12 cellular contexts compared by ENCODE assay signal in the genomic region with DNA sequence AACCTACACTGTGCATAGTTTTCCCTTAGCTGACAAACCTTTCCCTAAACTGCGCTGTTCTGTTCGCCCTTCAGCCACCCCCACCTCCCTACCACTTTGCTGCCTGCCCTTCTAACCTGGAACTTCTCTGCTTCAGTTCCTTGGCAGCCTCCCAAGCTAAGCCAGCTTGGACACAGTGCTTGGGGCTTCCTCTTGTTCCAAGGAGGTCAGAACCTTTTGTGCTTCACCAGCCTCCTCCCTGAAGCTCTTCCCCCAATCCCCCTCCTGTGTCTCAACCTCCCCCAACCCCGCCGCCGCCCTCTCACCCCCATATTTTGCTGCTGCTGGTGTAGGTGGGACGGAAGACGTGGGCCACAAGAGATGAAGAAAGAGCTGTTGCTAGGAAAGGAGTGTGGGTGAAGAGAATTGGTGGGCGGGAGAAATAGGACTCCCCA. TPM values are rescaled to one million over a fixed set of nuclear protein-coding genes. Genes with fewer than 3 reads are reported as not detected.
DNase-seq lines count a peak whose midpoint lies in the region; ATAC-seq and TF ChIP-seq lines count a peak whose summit lies in the region.
"Had no signal": no experiment of that assay in that cellular context is flagged by ENCODE, and none has a peak within 500 bp of the region (broad histone marks: within the 10 kb centered on the region; RNA-seq: fewer than 3 reads in every experiment).

No MANE protein-coding gene starts in this region.

- H3K9ac ChIP-seq in trophoblast cell (ENCODE audit: low read length), result no peak overlapping the region

- no peak overlapping the region for H2BK120ac ChIP-seq in trophoblast cell (ENCODE audit: insufficient read depth, low read length, poor library complexity)

- no peak overlapping the region for H4K91ac ChIP-seq in trophoblast cell (ENCODE audit: low read depth, low read length)

- H3K14ac ChIP-seq in trophoblast cell (ENCODE audit: low read length), result no peak overlapping the region

- no peak overlapping the region for H3K18ac ChIP-seq in trophoblast cell (ENCODE audit: low read length)

- no peak overlapping the region for H4K12ac ChIP-seq in trophoblast cell (ENCODE audit: low read depth, low read length)

- H2AK5ac ChIP-seq in trophoblast cell (ENCODE audit: low read length), result no peak overlapping the region

- H2BK12ac ChIP-seq in trophoblast cell (ENCODE audit: low read length), result no peak overlapping the region

- no peak overlapping the region for H3K4ac ChIP-seq in trophoblast cell (ENCODE audit: low read depth, low read length)

- H3K9me3 ChIP-seq in left lung (no peaks in the 10 kb centered on the region), stomach (no peaks in the 10 kb centered on the region), trophoblast cell (ENCODE audit: insufficient read depth, low read depth, low read length) (no peaks in the 10 kb centered on the region)

- H3K4me1 ChIP-seq in left lung (peaks cover 0 to 3% of the 10 kb centered on the region in 2 donors), stomach (peaks cover 0 to 3% (median 0%) of the 10 kb centered on the region in 4 donors), trophoblast cell (ENCODE audit: control insufficient read depth in 1 of 2, insufficient read depth in 2 of 2, low read length in 2 of 2) (peaks cover 4 to 7% of the 10 kb centered on the region in 2 experiments)

- H3K36me3 ChIP-seq in left lung (no peaks in the 10 kb centered on the region), stomach (no peaks in the 10 kb centered on the region), trophoblast cell (ENCODE audit: control insufficient read depth in 1 of 2, insufficient read depth in 2 of 2, low read length in 2 of 2) (no peaks in the 10 kb centered on the region)

- H3K79me2 ChIP-seq in trophoblast cell (ENCODE audit: control insufficient read depth, insufficient read depth, low read length, poor library complexity), result no peaks in the 10 kb centered on the region

- TF ChIP-seq EP300 in stomach (IDR thresholded peaks at IDR 0.05), result no peak

- no peak overlapping the region for H3K23ac ChIP-seq in trophoblast cell (ENCODE audit: low read length)

- H4K8ac ChIP-seq in trophoblast cell (ENCODE audit: low read depth, low read length), result no peak overlapping the region

- no peak overlapping the region for H3K4me2 ChIP-seq in trophoblast cell (ENCODE audit: low read length)

- no peak overlapping the region for H2BK5ac ChIP-seq in trophoblast cell (ENCODE audit: low read depth, low read length, poor library complexity)

- no peak for TF ChIP-seq POLR2A in stomach (IDR thresholded peaks at IDR 0.05)

- intact Hi-C loops in left lung (cut with DNase I), result no loop called here
- intact Hi-C loops in stomach (cut with DNase I; ENCODE audit: low total_unique reads), result no loop called here

- WGBS in stomach, 5 donors, result 58 to 70% (median 67%) methylated on average over 8 of the region's 8 CpGs
- no CpG with 5 or more reads among the region's 8 CpGs for WGBS in trophoblast cell (ENCODE audit: extremely low coverage, insufficient coverage, insufficient read length)

- H3K79me1 ChIP-seq in trophoblast cell (ENCODE audit: low read length), result no peaks in the 10 kb centered on the region

- H3K4me3 ChIP-seq in cardiac fibroblast (replicated peaks in 1 of 2; ENCODE audit: low read depth in 2 of 2, low read length in 2 of 2) (no peak overlapping the region), left lung (no peak overlapping the region), stomach (no peak overlapping the region), trophoblast cell (ENCODE audit: low read depth, low read length) (no peak overlapping the region)

- H2AFZ ChIP-seq in trophoblast cell (ENCODE audit: insufficient read depth, low read length, poor library complexity), result no peak overlapping the region

- ATAC-seq in left lung (peak; percentile 66), GM18861 (IDR thresholded peaks at IDR 0.05; ENCODE audit: unreplicated experiment) (no peak), HG02678 (IDR thresholded peaks at IDR 0.05; ENCODE audit: unreplicated experiment) (no peak)
- ATAC-seq: HCT116, left colon had no signal

- H3K27me3 ChIP-seq in left lung (peaks cover 0 to 16% of the 10 kb centered on the region in 2 donors), stomach (no peaks in the 10 kb centered on the region), trophoblast cell (ENCODE audit: insufficient read depth, low read length) (no peaks in the 10 kb centered on the region)

- TF ChIP-seq CTCF in cardiac fibroblast (IDR thresholded peaks at IDR 0.05; ENCODE audit: low read depth, low read length) (no peak), left lung (IDR thresholded peaks at IDR 0.05) (no peak), stomach (IDR thresholded peaks at IDR 0.05) (no peak)

- peak; percentile 36 to 49 for DNase-seq in activated CD4-positive, alpha-beta T cell treated with anti-CD3 and anti-CD28 coated beads, Interleukin-2, amount 50 U/mL, for 4 hours
- no peak for DNase-seq in activated CD4-positive, alpha-beta T cell treated with anti-CD3 and anti-CD28 coated beads, Interleukin-2, amount 50 U/mL, for 48 hours
- DNase-seq in cardiac fibroblast (ENCODE audit: low read depth in 2 of 2), result peak; percentile 28 to 89
- DNase-seq in left lung, result peak in 1 of 2 donors; percentile 55
- DNase-seq in stomach, result peak; percentile 57
- DNase-seq in trophoblast cell, result no peak
- DNase-seq: left colon, NCI-H82 had no signal

- no peak overlapping the region for H3K27ac ChIP-seq in left lung
- H3K27ac ChIP-seq in stomach, result no peak overlapping the region
- H3K27ac ChIP-seq in trophoblast cell (ENCODE audit: low read depth, low read length), result no peak overlapping the region
- H3K27ac ChIP-seq: VCaP had no signal

RNA-seq across cellular contexts. Expression of gene RIC8B, which starts 8.1 kb away (rescaled TPM):
- total RNA-seq in left lung, result 10 to 100 TPM; 14.5 TPM
- 10 to 100 TPM in 3 of 5 donors, 1 to 10 TPM in 2; 2.9 to 71.0 (median 19.8) TPM for total RNA-seq in stomach
- 1 to 10 TPM; 2.2 to 7.5 (median 2.7) TPM for polyA plus RNA-seq in stomach
- 4.6 and 4.7 TPM in 2 replicates for polyA plus RNA-seq in trophoblast cell (2013)

Comparison
In these comparisons a context has a peak if more than half of its experiments do, and no peak if none do; other contexts are left out.
1. DNase-seq: peak in activated CD4-positive, alpha-beta T cell treated with anti-CD3 and anti-CD28 coated beads, Interleukin-2, amount 50 U/mL, for 4 hours (2 of 2), cardiac fibroblast (2 of 2) and stomach (single experiment); none in activated CD4-positive, alpha-beta T cell treated with anti-CD3 and anti-CD28 coated beads, Interleukin-2, amount 50 U/mL, for 48 hours (0 of 2) and trophoblast cell (0 of 2).